ENCODE assay signal across 1 cellular context in the genomic region with DNA sequence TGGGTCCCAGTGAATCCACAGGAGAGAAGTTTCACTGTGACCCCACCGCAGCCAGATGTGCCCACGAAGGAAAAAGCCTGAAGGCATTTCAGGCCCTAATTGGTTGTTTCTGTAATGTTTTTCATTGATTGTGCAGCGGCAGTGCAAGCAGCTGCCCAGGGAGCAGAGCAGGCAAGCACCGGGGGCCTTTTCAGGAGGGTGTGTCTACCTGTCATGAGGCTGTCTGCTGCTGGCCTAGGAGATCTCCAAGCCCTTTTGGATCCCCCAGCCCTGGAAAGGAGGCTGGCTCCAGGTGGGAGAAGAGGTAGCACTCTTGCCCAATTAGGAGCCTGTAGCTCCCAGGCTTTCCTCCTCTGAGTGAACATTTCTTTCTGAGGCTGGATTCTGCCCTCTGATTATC.
TF ChIP-seq lines count a peak whose summit lies in the region.

No MANE protein-coding gene starts in this region.

TF ChIP-seq in SK-N-SH, 30 proteins besides CTCF, POLR2A, EP300 and RAD21 (continued from another document):
- no peak for TF ChIP-seq REST (IDR thresholded peaks at IDR 0.05; ENCODE audit: low read depth, low read length)
- no peak for TF ChIP-seq USF1 (IDR thresholded peaks at IDR 0.05; ENCODE audit: borderline replicate concordance, low read depth)
- TF ChIP-seq FOXM1 (IDR thresholded peaks at IDR 0.05; ENCODE audit: low read depth), result no peak
- TF ChIP-seq RCOR1 (IDR thresholded peaks at IDR 0.05; ENCODE audit: low read length), result no peak
- no peak for TF ChIP-seq ELF1 (IDR thresholded peaks at IDR 0.05)
- TF ChIP-seq NRF1 (IDR thresholded peaks at IDR 0.05; ENCODE audit: low read depth, low read length), result no peak
- TF ChIP-seq, protein P1, sequence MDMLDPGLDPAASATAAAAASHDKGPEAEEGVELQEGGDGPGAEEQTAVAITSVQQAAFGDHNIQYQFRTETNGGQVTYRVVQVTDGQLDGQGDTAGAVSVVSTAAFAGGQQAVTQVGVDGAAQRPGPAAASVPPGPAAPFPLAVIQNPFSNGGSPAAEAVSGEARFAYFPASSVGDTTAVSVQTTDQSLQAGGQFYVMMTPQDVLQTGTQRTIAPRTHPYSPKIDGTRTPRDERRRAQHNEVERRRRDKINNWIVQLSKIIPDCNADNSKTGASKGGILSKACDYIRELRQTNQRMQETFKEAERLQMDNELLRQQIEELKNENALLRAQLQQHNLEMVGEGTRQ (IDR thresholded peaks at IDR 0.05; ENCODE audit: borderline replicate concordance, low read depth, low read length), result no peak
- no peak for TF ChIP-seq GATA2 (CRISPR knock-in tag; IDR thresholded peaks at IDR 0.05)
- TF ChIP-seq ZBTB33 (IDR thresholded peaks at IDR 0.05; ENCODE audit: borderline replicate concordance, low read depth), result no peak
- TF ChIP-seq FOXJ3 (CRISPR knock-in tag; IDR thresholded peaks at IDR 0.05), result no peak
- no peak for TF ChIP-seq TAF1 (IDR thresholded peaks at IDR 0.05; ENCODE audit: borderline replicate concordance, low read depth, low read length)
